Comparison of ENCODE assay signal across 39 cellular contexts in genomic region chr17:68587026-68587425, GRCh38. TPM values are rescaled to one million over a fixed set of nuclear protein-coding genes. Genes with fewer than 3 reads are reported as not detected.
"Had no signal": no experiment of that assay in that cellular context is flagged by ENCODE, and none has a peak within 500 bp of the region (broad histone marks: within the 10 kb centered on the region; RNA-seq: fewer than 3 reads in every experiment).

No MANE protein-coding gene starts in this region.

- H3K27ac Mint-ChIP-seq: activated CD4-positive, alpha-beta memory T cell treated with anti-CD3 and anti-CD28 coated beads for 36 hours; activated CD4-positive, alpha-beta T cell treated with anti-CD3 and anti-CD28 coated beads for 36 hours; activated CD4-positive, alpha-beta T cell treated with anti-CD3 and anti-CD28 coated beads, Interleukin-2, amount 10 ng/mL, durations not matched to agents 24 days and 14 days; activated CD8-positive, alpha-beta memory T cell treated with anti-CD3 and anti-CD28 coated beads, Interleukin-2, amount 10 ng/mL, durations not matched to agents 7 days and 5 days; activated CD8-positive, alpha-beta T cell treated with anti-CD3 and anti-CD28 coated beads, Interleukin-2, amount 10 ng/mL, durations not matched to agents 7 days and 5 days; activated naive CD4-positive, alpha-beta T cell treated with anti-CD3 and anti-CD28 coated beads for 36 hours; activated naive CD4-positive, alpha-beta T cell treated with anti-CD3 and anti-CD28 coated beads, Interleukin-2, amount 50 U/mL, for 24 hours; activated naive CD8-positive, alpha-beta T cell treated with anti-CD3 and anti-CD28 coated beads for 36 hours; activated naive CD8-positive, alpha-beta T cell treated with anti-CD3 and anti-CD28 coated beads, Interleukin-2, amount 50 U/mL, for 24 hours; activated T-helper 1 cell treated with anti-CD3 and anti-CD28 coated beads, Interleukin-12 subunit alpha, Interleukin-12 subunit beta, Interleukin-2, Interleukin-4 antibody, amounts not matched to agents 30 ng/mL and 10 ng/mL and 1 ng/mL, durations not matched to agents 14 hours and 24 hours and 36 hours; activated T-helper 2 cell treated with anti-CD3 and anti-CD28 coated beads, Interferon-gamma antibody, Interleukin-2, Interleukin-4, amounts not matched to agents 10 μg/mL and 5 μg/mL and 100 μg/mL, durations not matched to agents 14 hours and 24 hours and 36 hours; effector memory CD8-positive, alpha-beta T cell had no signal

- DNase-seq: activated CD4-positive, alpha-beta memory T cell treated with anti-CD3 and anti-CD28 coated beads for 36 hours; activated CD4-positive, alpha-beta T cell treated with anti-CD3 and anti-CD28 coated beads for 36 hours; activated CD4-positive, alpha-beta T cell treated with anti-CD3 and anti-CD28 coated beads, Interleukin-2, amount 10 ng/mL, durations not matched to agents 24 days and 14 days; activated CD4-positive, CD25-positive, alpha-beta regulatory T cell; activated CD4-positive, CD25-positive, alpha-beta regulatory T cell treated with anti-CD3 and anti-CD28 coated beads, Interleukin-2, amount 50 U/mL, for 72 hours; activated CD8-positive, alpha-beta memory T cell treated with anti-CD3 and anti-CD28 coated beads, Interleukin-2, amount 10 ng/mL, durations not matched to agents 7 days and 5 days; activated CD8-positive, alpha-beta memory T cell treated with anti-CD3 and anti-CD28 coated beads, Interleukin-2, amount 50 U/mL, for 4 hours; activated CD8-positive, alpha-beta T cell treated with anti-CD3 and anti-CD28 coated beads, Interleukin-2, amount 10 ng/mL, durations not matched to agents 7 days and 5 days; activated effector memory CD4-positive, alpha-beta T cell treated with anti-CD3 and anti-CD28 coated beads, Interleukin-2, amount 50 U/mL, for 16 hours; activated naive CD4-positive, alpha-beta T cell treated with anti-CD3 and anti-CD28 coated beads for 36 hours; activated naive CD8-positive, alpha-beta T cell treated with anti-CD3 and anti-CD28 coated beads for 36 hours; activated naive CD8-positive, alpha-beta T cell treated with anti-CD3 and anti-CD28 coated beads, Interleukin-2, amount 50 U/mL, for 24 hours; activated T-cell treated with anti-CD3 and anti-CD28 coated beads, Interleukin-2, amount 50 U/mL, for 1 hour; activated T-cell treated with anti-CD3 and anti-CD28 coated beads, Interleukin-2, amount 50 U/mL, for 48 hours; adrenal gland; cortex of kidney; dermis blood vessel endothelial cell; effector CD4-positive, alpha-beta T cell; effector memory CD8-positive, alpha-beta T cell; esophagus squamous epithelium; foreskin melanocyte; heart right ventricle; T-helper 1 cell; T-helper 2 cell had no signal

- H3K9me3 ChIP-seq: adrenal gland, ascending aorta, esophagus squamous epithelium had no signal

- H3K4me3 ChIP-seq: adrenal gland, ascending aorta, breast epithelium, cardiac muscle cell, esophagus squamous epithelium, gastroesophageal sphincter, heart right ventricle had no signal

- H3K9me3 Mint-ChIP-seq: activated CD4-positive, alpha-beta memory T cell treated with anti-CD3 and anti-CD28 coated beads for 36 hours; activated naive CD4-positive, alpha-beta T cell treated with anti-CD3 and anti-CD28 coated beads for 36 hours; activated naive CD8-positive, alpha-beta T cell treated with anti-CD3 and anti-CD28 coated beads, Interleukin-2, amount 50 U/mL, for 24 hours; activated T-helper 1 cell treated with anti-CD3 and anti-CD28 coated beads, Interleukin-12 subunit alpha, Interleukin-12 subunit beta, Interleukin-2, Interleukin-4 antibody, amounts not matched to agents 30 ng/mL and 10 ng/mL and 1 ng/mL, durations not matched to agents 14 hours and 24 hours and 36 hours; activated T-helper 2 cell treated with anti-CD3 and anti-CD28 coated beads, Interferon-gamma antibody, Interleukin-2, Interleukin-4, amounts not matched to agents 10 μg/mL and 5 μg/mL and 100 μg/mL, durations not matched to agents 14 hours and 24 hours and 36 hours; effector memory CD8-positive, alpha-beta T cell had no signal

- H3K36me3 Mint-ChIP-seq: activated CD4-positive, alpha-beta memory T cell treated with anti-CD3 and anti-CD28 coated beads for 36 hours; activated CD8-positive, alpha-beta memory T cell treated with anti-CD3 and anti-CD28 coated beads, Interleukin-2, amount 10 ng/mL, durations not matched to agents 7 days and 5 days; activated naive CD4-positive, alpha-beta T cell treated with anti-CD3 and anti-CD28 coated beads, Interleukin-2, amount 50 U/mL, for 24 hours; activated naive CD8-positive, alpha-beta T cell treated with anti-CD3 and anti-CD28 coated beads for 36 hours had no signal

- ATAC-seq: activated CD4-positive, alpha-beta T cell treated with anti-CD3 and anti-CD28 coated beads for 36 hours; activated CD8-positive, alpha-beta memory T cell treated with anti-CD3 and anti-CD28 coated beads, Interleukin-2, amount 10 ng/mL, durations not matched to agents 7 days and 5 days; activated CD8-positive, alpha-beta T cell treated with anti-CD3 and anti-CD28 coated beads, Interleukin-2, amount 10 ng/mL, durations not matched to agents 7 days and 5 days; activated naive CD8-positive, alpha-beta T cell treated with anti-CD3 and anti-CD28 coated beads, Interleukin-2, amount 50 U/mL, for 24 hours; effector memory CD8-positive, alpha-beta T cell; gastroesophageal sphincter; heart right ventricle had no signal

- H3K4me1 Mint-ChIP-seq: activated CD4-positive, alpha-beta T cell treated with anti-CD3 and anti-CD28 coated beads for 36 hours; activated CD4-positive, alpha-beta T cell treated with anti-CD3 and anti-CD28 coated beads, Interleukin-2, amount 10 ng/mL, durations not matched to agents 24 days and 14 days; activated CD8-positive, alpha-beta memory T cell treated with anti-CD3 and anti-CD28 coated beads, Interleukin-2, amount 10 ng/mL, durations not matched to agents 7 days and 5 days; activated naive CD4-positive, alpha-beta T cell treated with anti-CD3 and anti-CD28 coated beads, Interleukin-2, amount 50 U/mL, for 24 hours; activated naive CD8-positive, alpha-beta T cell treated with anti-CD3 and anti-CD28 coated beads for 36 hours; activated naive CD8-positive, alpha-beta T cell treated with anti-CD3 and anti-CD28 coated beads, Interleukin-2, amount 50 U/mL, for 24 hours had no signal

- H3K27ac ChIP-seq: adrenal gland, ascending aorta, cardiac muscle cell, epithelial cell of prostate, esophagus squamous epithelium, gastroesophageal sphincter had no signal

- FAIRE-seq: colon, endometrium, endothelial cell of umbilical vein had no signal

- H3K36me3 ChIP-seq: adrenal gland, ascending aorta, breast epithelium, cardiac muscle cell, esophagus squamous epithelium, gastroesophageal sphincter had no signal

- H3K27me3 ChIP-seq: adrenal gland, ascending aorta, breast epithelium, cardiac muscle cell, esophagus squamous epithelium, heart right ventricle had no signal

- H3K4me3 Mint-ChIP-seq: activated CD4-positive, alpha-beta memory T cell treated with anti-CD3 and anti-CD28 coated beads for 36 hours; activated CD4-positive, alpha-beta T cell treated with anti-CD3 and anti-CD28 coated beads for 36 hours; activated CD4-positive, alpha-beta T cell treated with anti-CD3 and anti-CD28 coated beads, Interleukin-2, amount 10 ng/mL, durations not matched to agents 24 days and 14 days; activated CD8-positive, alpha-beta memory T cell treated with anti-CD3 and anti-CD28 coated beads, Interleukin-2, amount 10 ng/mL, durations not matched to agents 7 days and 5 days; activated CD8-positive, alpha-beta T cell treated with anti-CD3 and anti-CD28 coated beads, Interleukin-2, amount 10 ng/mL, durations not matched to agents 7 days and 5 days; activated naive CD4-positive, alpha-beta T cell treated with anti-CD3 and anti-CD28 coated beads for 36 hours; activated naive CD4-positive, alpha-beta T cell treated with anti-CD3 and anti-CD28 coated beads, Interleukin-2, amount 50 U/mL, for 24 hours; activated naive CD8-positive, alpha-beta T cell treated with anti-CD3 and anti-CD28 coated beads for 36 hours; activated naive CD8-positive, alpha-beta T cell treated with anti-CD3 and anti-CD28 coated beads, Interleukin-2, amount 50 U/mL, for 24 hours; activated T-helper 1 cell treated with anti-CD3 and anti-CD28 coated beads, Interleukin-12 subunit alpha, Interleukin-12 subunit beta, Interleukin-2, Interleukin-4 antibody, amounts not matched to agents 30 ng/mL and 10 ng/mL and 1 ng/mL, durations not matched to agents 14 hours and 24 hours and 36 hours; brain; effector memory CD8-positive, alpha-beta T cell had no signal

- H3K4me1 ChIP-seq: ascending aorta, gastroesophageal sphincter had no signal

RNA-seq across cellular contexts. Expression of gene FAM20A, which starts 14.1 kb away (rescaled TPM):
- total RNA-seq: activated CD4-positive, alpha-beta memory T cell treated with anti-CD3 and anti-CD28 coated beads for 36 hours; activated CD4-positive, alpha-beta T cell treated with anti-CD3 and anti-CD28 coated beads for 36 hours; activated CD4-positive, alpha-beta T cell treated with anti-CD3 and anti-CD28 coated beads, Interleukin-2, amount 10 ng/mL, durations not matched to agents 24 days and 14 days; activated CD8-positive, alpha-beta memory T cell treated with anti-CD3 and anti-CD28 coated beads for 36 hours; activated CD8-positive, alpha-beta memory T cell treated with anti-CD3 and anti-CD28 coated beads, Interleukin-2, amount 10 ng/mL, durations not matched to agents 7 days and 5 days; activated CD8-positive, alpha-beta T cell treated with anti-CD3 and anti-CD28 coated beads, Interleukin-2, amount 10 ng/mL, durations not matched to agents 7 days and 5 days; activated naive CD4-positive, alpha-beta T cell treated with anti-CD3 and anti-CD28 coated beads for 36 hours; activated naive CD8-positive, alpha-beta T cell treated with anti-CD3 and anti-CD28 coated beads for 36 hours; activated T-helper 1 cell treated with anti-CD3 and anti-CD28 coated beads, Interleukin-12 subunit alpha, Interleukin-12 subunit beta, Interleukin-2, Interleukin-4 antibody, amounts not matched to agents 30 ng/mL and 10 ng/mL and 1 ng/mL, durations not matched to agents 14 hours and 24 hours and 36 hours; activated T-helper 2 cell treated with anti-CD3 and anti-CD28 coated beads, Interferon-gamma antibody, Interleukin-2, Interleukin-4, amounts not matched to agents 10 μg/mL and 5 μg/mL and 100 μg/mL, durations not matched to agents 14 hours and 24 hours and 36 hours; chondrocyte; dermis blood vessel endothelial cell; endothelial cell of umbilical vein; glomerular endothelial cell had no signal
- polyA plus RNA-seq: endothelial cell of umbilical vein had no signal
